12 cellular contexts compared by ENCODE assay signal in genomic region chr4:118904935-118905334, GRCh38. TPM values are rescaled to one million over a fixed set of nuclear protein-coding genes. Genes with fewer than 3 reads are reported as not detected.
DNase-seq lines count a peak whose midpoint lies in the region; ATAC-seq, FAIRE-seq and TF ChIP-seq lines count a peak whose summit lies in the region.
"Had no signal": no experiment of that assay in that cellular context is flagged by ENCODE, and none has a peak within 500 bp of the region (broad histone marks: within the 10 kb centered on the region; RNA-seq: fewer than 3 reads in every experiment).

No MANE protein-coding gene starts in this region.

- no peak for DNase-seq in Right ventricle myocardium inferior (ENCODE audit: missing footprints)
- no peak for DNase-seq in cardiac septum (ENCODE audit: low spot score)
- peak; percentile 21 for DNase-seq in endothelial cell of umbilical vein (ENCODE audit: low read depth, low spot score)
- DNase-seq in ecto neural progenitor cell (ENCODE audit: low spot score) = no peak
- no peak for DNase-seq in NCI-H1436 treated with DMSO at 0.1 percent for 48 hours (lab: John Stamatoyannopoulos, UW)
- DNase-seq: immature natural killer cell, thyroid gland had no signal

- intact Hi-C loops in Right ventricle myocardium inferior (cut with DNase I) = no loop called here
- intact Hi-C loops in cardiac septum (cut with DNase I) = no loop called here
- intact Hi-C loops in endothelial cell of umbilical vein (cut with micrococcal nuclease) = loop anchor here (1.0 kb wide), 1 partner anchor 13 kb away; no protein-coding TSS in a partner anchor

- H3K9me1 ChIP-seq in endothelial cell of umbilical vein (replicated peaks; ENCODE audit: control insufficient read depth, extremely low read depth, insufficient read depth, low read length) = no peaks in the 10 kb centered on the region

- CTCF ChIA-PET in endothelial cell of umbilical vein (lab: Charles Lee) = interaction anchor here (1.0 to 3.2 kb wide), 5 partner anchors 13 to 133 kb away, joined by 3 to 16 read pairs (median 5); no protein-coding TSS in a partner anchor

- H3K79me2 ChIP-seq in endothelial cell of umbilical vein (ENCODE audit: control insufficient read depth, insufficient read depth, low read length) = no peaks in the 10 kb centered on the region

- ATAC-seq in Right ventricle myocardium inferior (peak; percentile 35), HG03521 (IDR thresholded peaks at IDR 0.05; ENCODE audit: unreplicated experiment) (no peak), HG02870 (IDR thresholded peaks at IDR 0.05; ENCODE audit: unreplicated experiment) (no peak)

- H2AFZ ChIP-seq in endothelial cell of umbilical vein (ENCODE audit: low read depth, low read length) = peak overlapping the region; percentile 77

- H3K27me3 Mint-ChIP-seq in nephron (ENCODE audit: low read depth) = no peaks in the 10 kb centered on the region

- dilution Hi-C loops in endothelial cell of umbilical vein (cut with MboI; ENCODE audit: extremely low pct_ligation_motif_present, low sequenced_read_pairs) = no loop called here

- H3K36me3 ChIP-seq in endothelial cell of umbilical vein (ENCODE audit: control insufficient read depth in 2 of 2, extremely low read depth in 1 of 2, insufficient read depth in 2 of 2, low read length in 2 of 2) = no peaks in the 10 kb centered on the region
- H3K36me3 ChIP-seq: SJSA1, thyroid gland had no signal

- no peaks in the 10 kb centered on the region for H3K36me3 Mint-ChIP-seq in nephron (ENCODE audit: low read depth)
- H3K36me3 Mint-ChIP-seq: immature natural killer cell had no signal

- H3K27ac ChIP-seq in endothelial cell of umbilical vein (ENCODE audit: insufficient read depth, low read depth, low read length) = peak overlapping the region; percentile 49
- H3K27ac ChIP-seq: SJSA1 had no signal

- no peaks in the 10 kb centered on the region for H4K20me1 ChIP-seq in endothelial cell of umbilical vein (replicated peaks; ENCODE audit: control insufficient read depth, extremely low read depth, insufficient read depth, low read length)

- H3K4me1 Mint-ChIP-seq in nephron = peaks cover 49% of the 10 kb centered on the region
- H3K4me1 Mint-ChIP-seq: immature natural killer cell had no signal

- no peaks in the 10 kb centered on the region for H3K9me3 Mint-ChIP-seq in nephron
- H3K9me3 Mint-ChIP-seq: immature natural killer cell had no signal

- POLR2A ChIA-PET in endothelial cell of umbilical vein (lab: Charles Lee) = no interaction called here

- H3K27ac Mint-ChIP-seq in nephron = peak overlapping the region; percentile 94 to 97 (median 96)
- H3K27ac Mint-ChIP-seq: activated naive CD8-positive, alpha-beta T cell; immature natural killer cell had no signal

- TF ChIP-seq CTCF in endothelial cell of umbilical vein (IDR thresholded peaks at IDR 0.05; ENCODE audit: extremely low read depth in 1 of 2, insufficient read depth in 1 of 2, low read depth in 1 of 2, low read length in 2 of 2) = no peak
- no peak for TF ChIP-seq CTCF in nephron (IDR thresholded peaks at IDR 0.05; ENCODE audit: unreplicated experiment in 3 of 3)

- H3K9me3 ChIP-seq in endothelial cell of umbilical vein (replicated peaks; ENCODE audit: control insufficient read depth, insufficient read depth, low read length) = no peaks in the 10 kb centered on the region
- H3K9me3 ChIP-seq: SJSA1, thyroid gland had no signal

- TF ChIP-seq POLR2A in endothelial cell of umbilical vein (IDR thresholded peaks at IDR 0.05; ENCODE audit: low read depth, low read length) = no peak

- BruUV-seq in endothelial cell of umbilical vein (replicated peaks; lab: Mats Ljungman, UMichigan) = no TSS peak

- H3K9ac ChIP-seq in endothelial cell of umbilical vein (replicated peaks; ENCODE audit: extremely low read depth, insufficient read depth, low read length) = no peak overlapping the region

- peak overlapping the region in 2 of 3 experiments; percentile 11 to 53 for H3K4me3 Mint-ChIP-seq in nephron
- H3K4me3 Mint-ChIP-seq: activated naive CD8-positive, alpha-beta T cell; immature natural killer cell had no signal

- FAIRE-seq in endothelial cell of umbilical vein (lab: Jason Lieb, UNC) = peak; percentile 21

- peaks cover 13% of the 10 kb centered on the region for H3K4me1 ChIP-seq in endothelial cell of umbilical vein (ENCODE audit: control insufficient read depth, extremely low read depth, insufficient read depth, low read length)
- H3K4me1 ChIP-seq: thyroid gland had no signal

- no peaks in the 10 kb centered on the region for H3K27me3 ChIP-seq in endothelial cell of umbilical vein (ENCODE audit: control insufficient read depth in 2 of 2, insufficient read depth in 2 of 2, low read length in 2 of 2)
- H3K27me3 ChIP-seq: SJSA1, thyroid gland had no signal

- peak overlapping the region; percentile 41 for H3K4me2 ChIP-seq in endothelial cell of umbilical vein (ENCODE audit: insufficient read depth, low read length)

- no peak overlapping the region for H3K4me3 ChIP-seq in endothelial cell of umbilical vein (replicated peaks in 1 of 3; ENCODE audit: insufficient read depth in 1 of 3, low read depth in 1 of 3, low read length in 3 of 3)
- H3K4me3 ChIP-seq: SJSA1, thyroid gland had no signal

TF ChIP-seq in endothelial cell of umbilical vein, 7 proteins besides CTCF, POLR2A, EP300 and RAD21:
- TF ChIP-seq MAX (IDR thresholded peaks at IDR 0.05; ENCODE audit: insufficient read depth, insufficient read length) (no peak), POLR2AphosphoS5 (IDR thresholded peaks at IDR 0.05; ENCODE audit: insufficient read depth, low read depth, low read length) (no peak), JUN (IDR thresholded peaks at IDR 0.05; ENCODE audit: borderline replicate concordance, insufficient read depth, insufficient read length, low read depth) (no peak), GATA2 (IDR thresholded peaks at IDR 0.05; ENCODE audit: insufficient read depth, insufficient read length, low read depth, low read length) (no peak), FOS (IDR thresholded peaks at IDR 0.05; ENCODE audit: borderline replicate concordance, insufficient read depth, low read length) (no peak), EZH2 (IDR thresholded peaks at IDR 0.05; ENCODE audit: borderline replicate concordance, low read depth, low read length, severe bottlenecking) (no peak), MYC (IDR thresholded peaks at IDR 0.05; ENCODE audit: low read depth, low read length) (no peak)

RNA-seq across cellular contexts. Expression of gene SYNPO2, which starts 16.3 kb away (rescaled TPM):
- total RNA-seq in Right ventricle myocardium inferior (206 TPM), cardiac septum (316 TPM), endothelial cell of umbilical vein (0.07 and 0.13 TPM in 2 replicates)
- 0.03 and 0.06 TPM in 2 replicates for polyA plus RNA-seq in endothelial cell of umbilical vein
- polyA plus RNA-seq in endothelial cell of umbilical vein (2011; cell fraction: cytosol; rRNA removed) = 0.04 and 0.08 TPM in 2 replicates
- 0.08 and 0.12 TPM in 2 replicates for polyA plus RNA-seq in endothelial cell of umbilical vein (2011; cell fraction: nucleus; rRNA removed)
- 0.05 and 0.07 TPM in 2 replicates for polyA plus RNA-seq in endothelial cell of umbilical vein (2012)
- 0.10 and 0.19 TPM in 2 replicates for polyA minus RNA-seq in endothelial cell of umbilical vein
- 0.10 TPM for polyA minus RNA-seq in endothelial cell of umbilical vein (2011; cell fraction: cytosol; rRNA and poly(A)+ RNA removed)
- 0.19 and 0.34 TPM in 2 replicates for polyA minus RNA-seq in endothelial cell of umbilical vein (2011; cell fraction: nucleus; rRNA and poly(A)+ RNA removed)

Comparison
In these comparisons a context has a peak if more than half of its experiments do, and no peak if none do; other contexts are left out.
1. RNA of gene SYNPO2, which starts 16.3 kb away (total RNA-seq): 316 TPM in cardiac septum (single experiment) and 206 TPM in Right ventricle myocardium inferior (single experiment); 0.07 to 0.13 TPM in endothelial cell of umbilical vein; every median in the first group is over 100 times any median in the second.